12 cellular contexts compared by ENCODE assay signal in the genomic region with DNA sequence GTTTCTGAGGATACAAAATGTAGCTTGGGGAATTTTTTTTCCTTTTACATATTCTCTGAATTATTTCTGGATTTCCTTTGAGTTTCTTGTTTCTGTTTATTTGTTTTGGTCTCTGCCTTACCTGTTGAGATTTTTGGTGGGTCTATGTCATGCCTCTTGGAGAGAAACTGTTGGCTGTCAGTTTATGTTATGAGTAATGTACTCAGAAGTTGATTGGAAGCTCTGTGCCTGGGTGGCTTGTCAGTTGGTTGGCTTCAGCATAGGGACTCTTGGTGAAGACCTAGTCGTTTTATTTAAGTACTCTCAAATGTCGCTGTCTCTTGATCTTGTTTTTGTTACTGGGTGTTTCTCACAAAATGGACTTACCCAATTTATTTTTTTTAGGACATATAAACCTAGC.
DNase-seq lines count a peak whose midpoint lies in the region; ATAC-seq lines count a peak whose summit lies in the region.
"Had no signal": no experiment of that assay in that cellular context is flagged by ENCODE, and none has a peak within 500 bp of the region (broad histone marks: within the 10 kb centered on the region; RNA-seq: fewer than 3 reads in every experiment).

No MANE protein-coding gene starts in this region.

- no peak overlapping the region for H3K4me3 ChIP-seq in SK-N-MC

- H3K9ac ChIP-seq in SK-N-MC (ENCODE audit: insufficient read length), result no peak overlapping the region

- no peak overlapping the region for H3K27ac Mint-ChIP-seq in stimulated activated effector memory CD8-positive, alpha-beta T cell treated with anti-CD3 and anti-CD28 coated beads, Interleukin-12 subunit alpha, Interleukin-12 subunit beta, amount 100 ng/mL, for 72 hours
- H3K27ac Mint-ChIP-seq: brain had no signal

- DNase-seq in SK-N-MC (ENCODE audit: low read depth, low spot score) (no peak), foreskin melanocyte (no peak), NCI-H128 (lab: John Stamatoyannopoulos, UW; ENCODE audit: unreplicated experiment) (no peak), NCI-H2081 treated with DMSO at 0.1 percent for 48 hours (lab: John Stamatoyannopoulos, UW) (no peak)
- DNase-seq in stimulated activated effector memory CD8-positive, alpha-beta T cell treated with anti-CD3 and anti-CD28 coated beads, Interleukin-12 subunit alpha, Interleukin-12 subunit beta, amount 100 ng/mL, for 72 hours (ENCODE audit: low spot score in 2 of 2), result no peak
- DNase-seq: mesendoderm; NCI-H2081; NK-92 treated with Interleukin-12 subunit alpha and Interleukin-12 subunit beta, amount 100 ng/mL, for 24 hours had no signal

- H3K9me3 ChIP-seq in SK-N-MC (ENCODE audit: low read depth, low read length), result 0 out of 2 replicates have a peak, but pooled peaks cover 3% of the 10 kb centered on the region

- H3K36me3 ChIP-seq in SK-N-MC (ENCODE audit: insufficient read depth, low read length), result peaks cover 25% of the 10 kb centered on the region

- no peaks in the 10 kb centered on the region for H3K36me3 Mint-ChIP-seq in stimulated activated effector memory CD8-positive, alpha-beta T cell treated with anti-CD3 and anti-CD28 coated beads, Interleukin-12 subunit alpha, Interleukin-12 subunit beta, amount 100 ng/mL, for 72 hours

- ATAC-seq in GM18520 (IDR thresholded peaks at IDR 0.05; ENCODE audit: unreplicated experiment), result peak; percentile 65
- ATAC-seq in GM21381 (IDR thresholded peaks at IDR 0.05; ENCODE audit: unreplicated experiment), result peak; percentile 62
- peak; percentile 81 for ATAC-seq in HG03039 (IDR thresholded peaks at IDR 0.05; ENCODE audit: unreplicated experiment)
- ATAC-seq in stimulated activated effector memory CD8-positive, alpha-beta T cell treated with anti-CD3 and anti-CD28 coated beads, Interleukin-12 subunit alpha, Interleukin-12 subunit beta, amount 100 ng/mL, for 72 hours, result no peak

- no peak overlapping the region for H3K4me3 Mint-ChIP-seq in stimulated activated effector memory CD8-positive, alpha-beta T cell treated with anti-CD3 and anti-CD28 coated beads, Interleukin-12 subunit alpha, Interleukin-12 subunit beta, amount 100 ng/mL, for 72 hours
- H3K4me3 Mint-ChIP-seq: brain had no signal

- peaks cover 16% of the 10 kb centered on the region for H3K9me3 Mint-ChIP-seq in stimulated activated effector memory CD8-positive, alpha-beta T cell treated with anti-CD3 and anti-CD28 coated beads, Interleukin-12 subunit alpha, Interleukin-12 subunit beta, amount 100 ng/mL, for 72 hours

- H3K27ac ChIP-seq in SK-N-MC, result peak overlapping the region; percentile 98

- no peaks in the 10 kb centered on the region for H3K4me1 Mint-ChIP-seq in stimulated activated effector memory CD8-positive, alpha-beta T cell treated with anti-CD3 and anti-CD28 coated beads, Interleukin-12 subunit alpha, Interleukin-12 subunit beta, amount 100 ng/mL, for 72 hours
